8 cellular contexts compared by ENCODE assay signal in the genomic region with DNA sequence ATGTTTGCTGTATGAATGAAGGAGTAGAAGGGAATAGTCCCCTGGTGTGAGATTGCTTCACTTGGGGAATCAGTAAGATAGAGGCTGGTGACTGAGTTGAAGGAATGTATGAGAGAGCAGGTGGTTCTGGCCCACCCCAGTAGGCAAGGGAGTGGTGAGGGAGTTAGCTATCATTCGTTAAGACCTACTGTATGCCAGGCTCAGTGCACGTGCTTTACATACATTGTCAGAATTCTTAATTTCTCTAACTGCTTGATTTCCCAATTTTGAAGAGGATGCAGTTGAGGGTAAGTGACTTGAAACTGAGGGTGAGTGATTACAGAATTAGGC. TPM values are rescaled to one million over a fixed set of nuclear protein-coding genes. Genes with fewer than 3 reads are reported as not detected.
DNase-seq lines count a peak whose midpoint lies in the region; ATAC-seq, FAIRE-seq and TF ChIP-seq lines count a peak whose summit lies in the region.

No MANE protein-coding gene starts in this region.

- peaks cover 52% of the 10 kb centered on the region for H3K4me1 ChIP-seq in CD8-positive, alpha-beta T cell (ENCODE audit: insufficient read depth, low read length)
- H3K4me1 ChIP-seq in H9 (ENCODE audit: insufficient read depth, low read length) (no peaks in the 10 kb centered on the region), small intestine (ENCODE audit: control insufficient read depth in 2 of 2, insufficient read depth in 1 of 2, low read depth in 1 of 2, low read length in 1 of 2) (peaks cover 0 to 4% of the 10 kb centered on the region in 2 donors)

- POLR2A ChIA-PET in CD8-positive, alpha-beta T cell (lab: Charles Lee), result interaction anchor here (2.1 kb wide), 1 partner anchor 16 kb away, joined by 4 read pairs; no protein-coding TSS in a partner anchor

- H3K23ac ChIP-seq in H9 (ENCODE audit: insufficient read length, low read depth, low read length), result no peak overlapping the region

- H3K4me3 Mint-ChIP-seq in CD8-positive, alpha-beta T cell, result peak overlapping the region; percentile 88
- H3K4me3 Mint-ChIP-seq in H9 (peak overlapping the region; percentile 83 to 90), T-helper 17 cell (peak overlapping the region; percentile 87)

- H2BK20ac ChIP-seq in H9 (ENCODE audit: low read depth, low read length, poor library complexity, severe bottlenecking), result no peak overlapping the region

- no peak for DNase-seq in CD8-positive, alpha-beta T cell
- DNase-seq in H9, result no peak
- no peak for DNase-seq in T-helper 17 cell
- DNase-seq in glomerular visceral epithelial cell (ENCODE audit: extremely low spot score), result peak; percentile 12
- DNase-seq in small intestine, result no peak
- no peak for DNase-seq in HK-2 (ENCODE audit: unreplicated experiment)

- no peak overlapping the region for H3K56ac ChIP-seq in H9 (ENCODE audit: insufficient read length, low read depth, low read length)

- peaks cover 5% of the 10 kb centered on the region for H3K36me3 Mint-ChIP-seq in CD8-positive, alpha-beta T cell
- H3K36me3 Mint-ChIP-seq in H9 (ENCODE audit: insufficient read depth in 1 of 3, low read depth in 3 of 3), result peaks cover 7 to 12% (median 9%) of the 10 kb centered on the region in 3 experiments; a peak in 6 of 7 replicates
- no peaks in the 10 kb centered on the region for H3K36me3 Mint-ChIP-seq in T-helper 17 cell (ENCODE audit: low read depth)

- H2AFZ ChIP-seq in H9 (ENCODE audit: low read length), result no peak overlapping the region

- H2BK15ac ChIP-seq in H9 (ENCODE audit: low read depth, low read length), result no peak overlapping the region

- no peak for FAIRE-seq in small intestine (lab: Jason Lieb, UNC)

- peak overlapping the region; percentile 84 for H3K4me2 ChIP-seq in H9 (ENCODE audit: insufficient read depth, insufficient read length, low read length)

- no peaks in the 10 kb centered on the region for H3K27me3 ChIP-seq in CD8-positive, alpha-beta T cell (ENCODE audit: insufficient read depth, low read length)
- H3K27me3 ChIP-seq in H9 (ENCODE audit: insufficient read depth, low read length) (no peaks in the 10 kb centered on the region), small intestine (ENCODE audit: control insufficient read depth in 2 of 2, insufficient read depth in 2 of 2, low read length in 2 of 2) (no peaks in the 10 kb centered on the region)

- H3K27ac Mint-ChIP-seq in CD8-positive, alpha-beta T cell, result peak overlapping the region; percentile 98
- H3K27ac Mint-ChIP-seq in H9 (peak overlapping the region in 2 of 3 experiments; percentile 83 to 95; a peak in 5 of 7 replicates), T-helper 17 cell (peak overlapping the region; percentile 54)

- H4K91ac ChIP-seq in H9 (ENCODE audit: insufficient read length, low read depth, low read length), result no peak overlapping the region

- intact Hi-C loops in CD8-positive, alpha-beta T cell (cut with DNase I, micrococcal nuclease), result loop anchor here (5.0 to 10.0 kb wide), 7 partner anchors 35 to 1893 kb away; partner anchors contain the start of genes MTMR1 (in 2 of the 2), CD99L2 (in 1 of the 2), CETN2 (in 1 of the 2) and HMGB3 (in 1 of the 2)

- no peak overlapping the region for H4K5ac ChIP-seq in H9 (ENCODE audit: insufficient read length, low read depth, low read length)

- H3K79me1 ChIP-seq in H9 (ENCODE audit: insufficient read depth, low read depth, low read length, poor library complexity, severe bottlenecking), result no peaks in the 10 kb centered on the region

- H3K27ac ChIP-seq in CD8-positive, alpha-beta T cell (ENCODE audit: low read depth, low read length), result peak overlapping the region; percentile 89
- no peak overlapping the region for H3K27ac ChIP-seq in H9 (ENCODE audit: insufficient read length, low read depth, low read length)
- peak overlapping the region; percentile 69 to 97 for H3K27ac ChIP-seq in small intestine (ENCODE audit: low read depth in 1 of 2, low read length in 1 of 2)

- no peaks in the 10 kb centered on the region for H3K9me3 Mint-ChIP-seq in CD8-positive, alpha-beta T cell
- peaks cover 65 to 68% of the 10 kb centered on the region in 2 experiments for H3K9me3 Mint-ChIP-seq in H9

- H3K79me2 ChIP-seq in H9 (ENCODE audit: insufficient read depth, low read length), result peaks cover 22% of the 10 kb centered on the region; the same call in 1 of the 2 replicates

- H4K8ac ChIP-seq in H9 (replicated peaks; ENCODE audit: insufficient read length, low read depth, low read length), result no peak overlapping the region

- H2BK120ac ChIP-seq in H9 (ENCODE audit: low read depth, low read length, poor library complexity, severe bottlenecking), result no peak overlapping the region

- no peaks in the 10 kb centered on the region for H3K27me3 Mint-ChIP-seq in CD8-positive, alpha-beta T cell (ENCODE audit: low read depth)
- H3K27me3 Mint-ChIP-seq in H9 (ENCODE audit: low read depth) (no peaks in the 10 kb centered on the region), T-helper 17 cell (no peaks in the 10 kb centered on the region)

- H3K9me3 ChIP-seq in CD8-positive, alpha-beta T cell (ENCODE audit: low read length), result no peaks in the 10 kb centered on the region
- peaks cover 42% of the 10 kb centered on the region for H3K9me3 ChIP-seq in H9 (ENCODE audit: control insufficient read depth, low read depth, low read length)
- H3K9me3 ChIP-seq in T-helper 17 cell (ENCODE audit: control insufficient read depth, low read length, poor library complexity, severe bottlenecking), result no peaks in the 10 kb centered on the region
- H3K9me3 ChIP-seq in small intestine (ENCODE audit: control insufficient read depth, low read depth), result no peaks in the 10 kb centered on the region

- no peak overlapping the region for H3K4ac ChIP-seq in H9 (ENCODE audit: low read depth, low read length)

- no peaks in the 10 kb centered on the region for H4K20me1 ChIP-seq in H9 (ENCODE audit: control insufficient read depth, insufficient read depth, insufficient read length)

- CTCF ChIA-PET in CD8-positive, alpha-beta T cell (lab: Charles Lee), result no interaction called here

- H3K4me3 ChIP-seq in CD8-positive, alpha-beta T cell (ENCODE audit: low read depth, low read length), result peak overlapping the region; percentile 70
- peak overlapping the region; percentile 65 to 81 for H3K4me3 ChIP-seq in small intestine (ENCODE audit: low read depth in 1 of 2, low read length in 2 of 2)

- no peak overlapping the region for H3T11ph ChIP-seq in H9 (ENCODE audit: low read length)

- no peak overlapping the region for H2BK5ac ChIP-seq in H9 (ENCODE audit: insufficient read length, low read length)

- no peak overlapping the region for H2BK12ac ChIP-seq in H9 (ENCODE audit: insufficient read length, low read depth, low read length)

- H3K9ac ChIP-seq in H9 (ENCODE audit: extremely low read depth, insufficient read length, low read length), result peak overlapping the region; percentile 84

- peaks cover 65% of the 10 kb centered on the region for H3K4me1 Mint-ChIP-seq in CD8-positive, alpha-beta T cell (ENCODE audit: low read depth)
- H3K4me1 Mint-ChIP-seq in H9 (peaks cover 13 to 18% of the 10 kb centered on the region in 2 experiments; a peak in 2 of 4 replicates), T-helper 17 cell (peaks cover 29% of the 10 kb centered on the region)

- no peaks in the 10 kb centered on the region for H3K36me3 ChIP-seq in CD8-positive, alpha-beta T cell (ENCODE audit: insufficient read depth, low read length)
- H3K36me3 ChIP-seq in small intestine (ENCODE audit: control insufficient read depth in 2 of 2, insufficient read depth in 2 of 2, low read length in 2 of 2), result no peaks in the 10 kb centered on the region

- TF ChIP-seq CTCF in CD8-positive, alpha-beta T cell (IDR thresholded peaks at IDR 0.05), result no peak
- TF ChIP-seq CTCF in H9 (conservative IDR thresholded peaks at IDR 0.05), result no peak

- ATAC-seq in CD8-positive, alpha-beta T cell, result no peak
- ATAC-seq in T-helper 17 cell (no peak), HG03135 (IDR thresholded peaks at IDR 0.05; ENCODE audit: unreplicated experiment) (no peak), GM21825 (IDR thresholded peaks at IDR 0.05; ENCODE audit: unreplicated experiment) (no peak)

- WGBS in H9 (ENCODE audit: extremely low coverage, insufficient read length, low lambda C conversion rate), result no CpG with 5 or more reads among the region's 2 CpGs
- 4 to 27% (median 8%) methylated on average over 2 of the region's 2 CpGs for WGBS in small intestine, 3 donors

- H3K18ac ChIP-seq in H9 (ENCODE audit: insufficient read length, low read depth, low read length), result no peak overlapping the region

- H3K14ac ChIP-seq in H9 (ENCODE audit: insufficient read depth, low read length), result no peak overlapping the region

- no peak overlapping the region for H2AK5ac ChIP-seq in H9 (ENCODE audit: insufficient read length, low read length)

- H3K23me2 ChIP-seq in H9 (ENCODE audit: insufficient read length, low read depth, low read length, poor library complexity, severe bottlenecking), result peaks cover 8% of the 10 kb centered on the region

RNA-seq across cellular contexts. Expression of gene VMA21, which starts 0.7 kb away (rescaled TPM):
- total RNA-seq in CD8-positive, alpha-beta T cell, result 10 to 100 TPM; 17.9 to 19.3 TPM
- total RNA-seq in H9 (2021), result 46.1 and 50.3 TPM in 2 replicates
- total RNA-seq in T-helper 17 cell, result 10 to 100 TPM; 22.7 to 22.9 TPM
- 1 to 10 TPM; 2.7 to 8.6 (median 3.0) TPM for polyA plus RNA-seq in small intestine
